Comparison of ENCODE assay signal across 8 cellular contexts in genomic region chr2:854460-854859, GRCh38.
DNase-seq lines count a peak whose midpoint lies in the region; ATAC-seq and TF ChIP-seq lines count a peak whose summit lies in the region.

No MANE protein-coding gene starts in this region.

- no peaks in the 10 kb centered on the region for H3K9me3 ChIP-seq in heart right ventricle

- intact Hi-C loops in heart right ventricle (cut with DNase I): loop anchor here in 4 of 10 donors (5.0 to 10.0 kb wide), 3 partner anchors 688 to 698 kb away; no protein-coding TSS in a partner anchor

- peaks cover 0 to 6% (median 0%) of the 10 kb centered on the region in 7 donors for H3K27me3 ChIP-seq in heart right ventricle

- peaks cover 0 to 7% (median 0%) of the 10 kb centered on the region in 9 donors for H3K4me1 ChIP-seq in heart right ventricle

- DNase-seq in NCI-H510A treated with DMSO at 0.1 percent for 48 hours (lab: John Stamatoyannopoulos, UW) (peak; percentile 14), NCI-H510A (lab: John Stamatoyannopoulos, UW) (no peak), heart right ventricle (no peak), hippocampal formation (lab: John Stamatoyannopoulos, UW) (no peak), OCI-M2 (lab: John Stamatoyannopoulos, UW; ENCODE audit: unreplicated experiment) (no peak)
- DNase-seq in stimulated activated CD4-positive, alpha-beta T cell treated with anti-CD3 and anti-CD28 coated beads, Interleukin-4, amount 100 ng/mL, for 48 hours (ENCODE audit: low read depth in 2 of 2): peak; percentile 16 to 43

- H3K36me3 ChIP-seq in heart right ventricle: no peaks in the 10 kb centered on the region

- WGBS in heart right ventricle, 2 donors: 22 to 31% methylated on average over 3 of the region's 3 CpGs

- TF ChIP-seq CTCF in WI38 (IDR thresholded peaks at IDR 0.05; ENCODE audit: low read depth, low read length): peak; percentile 41
- peak in 8 of 9 donors; percentile 37 to 66 (median 56) for TF ChIP-seq CTCF in heart right ventricle (IDR thresholded peaks at IDR 0.05)

- ATAC-seq in HG03159 (IDR thresholded peaks at IDR 0.05; ENCODE audit: unreplicated experiment) (peak; percentile 52), heart right ventricle (peak in 1 of 8 donors; percentile 42)

- peak overlapping the region in 1 of 10 donors; percentile 1 for H3K27ac ChIP-seq in heart right ventricle

- H3K4me3 ChIP-seq in WI38 (ENCODE audit: low read depth, low read length) (no peak overlapping the region), heart right ventricle (no peak overlapping the region)

Comparison
In these comparisons a context has a peak if more than half of its experiments do, and no peak if none do; other contexts are left out.
1. DNase-seq: peak in NCI-H510A treated with DMSO at 0.1 percent for 48 hours (single experiment) and stimulated activated CD4-positive, alpha-beta T cell treated with anti-CD3 and anti-CD28 coated beads, Interleukin-4, amount 100 ng/mL, for 48 hours (2 of 2); none in NCI-H510A (single experiment), heart right ventricle (0 of 2), hippocampal formation (0 of 2) and OCI-M2 (single experiment).